ENCODE assay signal across 36 cellular contexts in genomic region chr13:29174093-29174492, GRCh38.
"Had no signal": no experiment of that assay in that cellular context is flagged by ENCODE, and none has a peak within 500 bp of the region (broad histone marks: within the 10 kb centered on the region; RNA-seq: fewer than 3 reads in every experiment).

No MANE protein-coding gene starts in this region.

- H3K9me3 ChIP-seq: MG63 had no signal

- H3K36me3 ChIP-seq: MG63 had no signal

- H3K27me3 ChIP-seq: MG63 had no signal

- H3K4me3 ChIP-seq: MG63 had no signal

- DNase-seq: Kasumi-1, MG63, MM.1S, MV-4-11, NCI-H1048, NCI-H1092, NCI-H1092 treated with DMSO at 0.1 percent for 48 hours, NCI-H1105, NCI-H1105 treated with DMSO at 0.1 percent for 48 hours, NCI-H1417, NCI-H1417 treated with DMSO at 0.1 percent for 48 hours, NCI-H1436, NCI-H1436 treated with DMSO at 0.1 percent for 48 hours, NCI-H146, NCI-H1694, NCI-H1694 treated with DMSO at 0.1 percent for 48 hours, NCI-H187, NCI-H187 treated with DMSO at 0.1 percent for 48 hours, NCI-H1930, NCI-H2029, NCI-H2029 treated with DMSO at 0.1 percent for 48 hours, NCI-H2081, NCI-H2081 treated with DMSO at 0.1 percent for 48 hours, NCI-H2107, NCI-H2171, NCI-H2171 treated with DMSO at 0.1 percent for 48 hours, NCI-H2227 treated with DMSO at 0.1 percent for 48 hours, NCI-H226, NCI-H345, NCI-H446, NCI-H446 treated with DMSO at 0.1 percent for 48 hours, NCI-H510A, NCI-H510A treated with DMSO at 0.1 percent for 48 hours, NCI-H524, NCI-H524 treated with DMSO at 0.1 percent for 48 hours, NCI-H526 had no signal
